ENCODE assay signal across 17 cellular contexts in genomic region chr16:67082891-67083290, GRCh38. TPM values are rescaled to one million over a fixed set of nuclear protein-coding genes. Genes with fewer than 3 reads are reported as not detected.
DNase-seq lines count a peak whose midpoint lies in the region; TF ChIP-seq lines count a peak whose summit lies in the region.
"Had no signal": no experiment of that assay in that cellular context is flagged by ENCODE, and none has a peak within 500 bp of the region (broad histone marks: within the 10 kb centered on the region; RNA-seq: fewer than 3 reads in every experiment).

No MANE protein-coding gene starts in this region.

- H3K9me3 ChIP-seq in BLaER1 treated with 17β-estradiol and CSF1 and Interleukin-3, amounts not matched to agents 10 nM and 100 nM (replicated peaks in 1 of 11), result no peaks in the 10 kb centered on the region
- H3K9me3 ChIP-seq in endodermal cell (ENCODE audit: control insufficient read depth, low read length), result no peaks in the 10 kb centered on the region

- peak overlapping the region in 2 of 11 experiments; percentile 64 to 70; a peak in 4 of 22 replicates for H3K27ac ChIP-seq in BLaER1 treated with 17β-estradiol and CSF1 and Interleukin-3, amounts not matched to agents 10 nM and 100 nM
- no peak overlapping the region for H3K27ac ChIP-seq in KMS-11
- no peak overlapping the region for H3K27ac ChIP-seq in endodermal cell (ENCODE audit: low read depth, low read length)
- H3K27ac ChIP-seq: RWPE1 had no signal

- H3K27me3 ChIP-seq in BLaER1 treated with 17β-estradiol and CSF1 and Interleukin-3, amounts not matched to agents 10 nM and 100 nM, result no peaks in the 10 kb centered on the region
- H3K27me3 ChIP-seq in KMS-11 (ENCODE audit: insufficient read depth, low read depth), result no peaks in the 10 kb centered on the region
- H3K27me3 ChIP-seq in endodermal cell (ENCODE audit: control insufficient read depth, insufficient read depth, low read length, poor library complexity, severe bottlenecking), result no peaks in the 10 kb centered on the region

- no peak overlapping the region for H3K27ac Mint-ChIP-seq in endodermal cell
- H3K27ac Mint-ChIP-seq: CD8-positive, alpha-beta memory T cell; H9 had no signal

- 100% methylated on average over 1 of the region's 1 CpG for WGBS in endodermal cell (ENCODE audit: insufficient coverage in 1 of 2, insufficient read length in 1 of 2), 2 experiments

- no peaks in the 10 kb centered on the region for H3K9me3 Mint-ChIP-seq in endodermal cell
- H3K9me3 Mint-ChIP-seq: CD8-positive, alpha-beta memory T cell; H9 had no signal

- H3K36me3 Mint-ChIP-seq in endodermal cell (ENCODE audit: low read depth), result peaks cover 35% of the 10 kb centered on the region

- H3K4me3 Mint-ChIP-seq in endodermal cell, result no peak overlapping the region
- H3K4me3 Mint-ChIP-seq: CD8-positive, alpha-beta memory T cell; H9 had no signal

- no peak overlapping the region for H3K4me3 ChIP-seq in BLaER1 treated with 17β-estradiol and CSF1 and Interleukin-3, amounts not matched to agents 10 nM and 100 nM
- H3K4me3 ChIP-seq in KMS-11 (IDR thresholded peaks at IDR 0.05; ENCODE audit: insufficient read depth, low read depth, low read length) (no peak overlapping the region), endodermal cell (ENCODE audit: low read length) (no peak overlapping the region)

- no peaks in the 10 kb centered on the region for H3K4me1 Mint-ChIP-seq in endodermal cell
- H3K4me1 Mint-ChIP-seq: H9 had no signal

- H3K4me1 ChIP-seq in BLaER1 treated with 17β-estradiol and CSF1 and Interleukin-3, amounts not matched to agents 10 nM and 100 nM, result peaks cover 0 to 31% (median 23%) of the 10 kb centered on the region in 10 experiments; a peak in 18 of 20 replicates
- H3K4me1 ChIP-seq in KMS-11 (ENCODE audit: low read depth, poor library complexity, severe bottlenecking) (peaks cover 28% of the 10 kb centered on the region), endodermal cell (ENCODE audit: control insufficient read depth, insufficient read depth, low read length) (no peaks in the 10 kb centered on the region)

- H2AFZ ChIP-seq in KMS-11 (ENCODE audit: low read depth), result no peak overlapping the region

- H3K4me2 ChIP-seq in BLaER1 treated with 17β-estradiol and CSF1 and Interleukin-3, amounts not matched to agents 10 nM and 100 nM, result peak overlapping the region in 8 of 11 experiments; percentile 10 to 81 (median 72); a peak in 12 of 22 replicates
- peak overlapping the region; percentile 27; the same call in 1 of the 2 replicates for H3K4me2 ChIP-seq in KMS-11

- TF ChIP-seq CTCF in KMS-11 (conservative IDR thresholded peaks at IDR 0.05; ENCODE audit: low read depth, low read length) (no peak), endodermal cell (conservative IDR thresholded peaks at IDR 0.05) (no peak)

- H3K36me3 ChIP-seq in BLaER1 treated with 17β-estradiol and CSF1 and Interleukin-3, amounts not matched to agents 10 nM and 100 nM, result peaks cover 51 to 90% (median 85%) of the 10 kb centered on the region in 11 experiments
- H3K36me3 ChIP-seq in KMS-11 (ENCODE audit: insufficient read depth) (no peaks in the 10 kb centered on the region; the same call in 1 of the 2 replicates), endodermal cell (ENCODE audit: control insufficient read depth, insufficient read depth, low read length) (peaks cover 68% of the 10 kb centered on the region)

- no peaks in the 10 kb centered on the region for H3K27me3 Mint-ChIP-seq in endodermal cell (ENCODE audit: insufficient read depth)
- H3K27me3 Mint-ChIP-seq: CD8-positive, alpha-beta memory T cell had no signal

- no peaks in the 10 kb centered on the region for H3K79me2 ChIP-seq in KMS-11 (ENCODE audit: insufficient read depth, low read depth)

- H4K20me1 ChIP-seq in BLaER1 treated with 17β-estradiol and CSF1 and Interleukin-3, amounts not matched to agents 10 nM and 100 nM, result peaks cover 3 to 76% (median 41%) of the 10 kb centered on the region in 11 experiments; a peak in 17 of 22 replicates
- no peaks in the 10 kb centered on the region for H4K20me1 ChIP-seq in KMS-11 (ENCODE audit: insufficient read depth)

- no peak overlapping the region for H3K9ac ChIP-seq in BLaER1 treated with 17β-estradiol and CSF1 and Interleukin-3, amounts not matched to agents 10 nM and 100 nM
- H3K9ac ChIP-seq in KMS-11 (no peak overlapping the region), endodermal cell (ENCODE audit: extremely low read depth, low read length, poor library complexity, severe bottlenecking) (no peak overlapping the region)

- DNase-seq in astrocyte of the hippocampus (ENCODE audit: low read depth, low spot score), result peak; percentile 59
- DNase-seq in renal cortical epithelial cell (ENCODE audit: low read depth), result peak; percentile 38
- DNase-seq in AG20443 (ENCODE audit: low spot score), result no peak
- DNase-seq in NK-92 (lab: John Stamatoyannopoulos, UW; ENCODE audit: unreplicated experiment), result no peak
- no peak for DNase-seq in endodermal cell
- DNase-seq: C1 segment of cervical spinal cord; CD8-positive, alpha-beta memory T cell; DMS53; H9; NCI-H187; NCI-H2107; NCI-H510A treated with DMSO at 0.1 percent for 48 hours; NCI-H82; SIG-M5 had no signal

RNA-seq across cellular contexts. Expression of gene PHAF1, which starts 26.9 kb away (rescaled TPM):
- total RNA-seq in renal cortical epithelial cell (9.0 and 25.5 TPM in 2 replicates), endodermal cell (10 to 100 TPM; 18.8 to 19.6 TPM)
- 19.6 TPM for polyA plus RNA-seq in endodermal cell (2013, experiment 1 of 2)
- polyA plus RNA-seq in endodermal cell (2013, experiment 2 of 2), result 18.3 TPM

RNA-seq across cellular contexts. Expression of gene CBFB, which starts 53.9 kb away (rescaled TPM):
- total RNA-seq in renal cortical epithelial cell (113 and 132 TPM in 2 replicates), endodermal cell (10 to 100 TPM; 93.9 to 95.2 TPM)
- 59.8 TPM for polyA plus RNA-seq in endodermal cell (2013, experiment 1 of 2)
- polyA plus RNA-seq in endodermal cell (2013, experiment 2 of 2), result 69.1 TPM

Comparison
In these comparisons a context has a peak if more than half of its experiments do, and no peak if none do; other contexts are left out.
1. DNase-seq: peak in astrocyte of the hippocampus (single experiment) and renal cortical epithelial cell (single experiment); none in AG20443 (single experiment), NK-92 (single experiment) and endodermal cell (single experiment).